ENCODE assay signal across 32 cellular contexts in genomic region chr1:112044745-112045144, GRCh38. TPM values are rescaled to one million over a fixed set of nuclear protein-coding genes. Genes with fewer than 3 reads are reported as not detected.
"Had no signal": no experiment of that assay in that cellular context is flagged by ENCODE, and none has a peak within 500 bp of the region (broad histone marks: within the 10 kb centered on the region; RNA-seq: fewer than 3 reads in every experiment).

No MANE protein-coding gene starts in this region.

- H3K27ac ChIP-seq: ascending aorta, breast epithelium, cardiac muscle cell, coronary artery, dorsolateral prefrontal cortex had no signal

- ATAC-seq: activated CD4-positive, alpha-beta T cell treated with anti-CD3 and anti-CD28 coated beads for 36 hours; activated CD8-positive, alpha-beta memory T cell treated with anti-CD3 and anti-CD28 coated beads, Interleukin-2, amount 10 ng/mL, durations not matched to agents 7 days and 5 days; activated CD8-positive, alpha-beta T cell treated with anti-CD3 and anti-CD28 coated beads, Interleukin-2, amount 10 ng/mL, durations not matched to agents 7 days and 5 days; activated naive CD4-positive, alpha-beta T cell treated with anti-CD3 and anti-CD28 coated beads, Interleukin-2, amount 50 U/mL, for 72 hours; activated T-cell treated with anti-CD3 and anti-CD28 coated beads, Interleukin-2, amount 50 U/mL, for 72 hours; esophagus mucosa had no signal

- H3K4me1 ChIP-seq: ascending aorta, breast epithelium had no signal

- H3K4me3 ChIP-seq: ascending aorta, breast epithelium, cardiac muscle cell, coronary artery, dorsolateral prefrontal cortex had no signal

- FAIRE-seq: frontal cortex had no signal

- DNase-seq: activated CD4-positive, alpha-beta memory T cell treated with anti-CD3 and anti-CD28 coated beads for 36 hours; activated CD4-positive, alpha-beta T cell treated with anti-CD3 and anti-CD28 coated beads for 36 hours; activated CD4-positive, alpha-beta T cell treated with anti-CD3 and anti-CD28 coated beads, Interleukin-2, amount 10 ng/mL, durations not matched to agents 24 days and 14 days; activated CD4-positive, CD25-positive, alpha-beta regulatory T cell; activated CD4-positive, CD25-positive, alpha-beta regulatory T cell treated with anti-CD3 and anti-CD28 coated beads, Interleukin-2, amount 50 U/mL, for 72 hours; activated CD8-positive, alpha-beta memory T cell treated with anti-CD3 and anti-CD28 coated beads, Interleukin-2, amount 10 ng/mL, durations not matched to agents 7 days and 5 days; activated CD8-positive, alpha-beta memory T cell treated with anti-CD3 and anti-CD28 coated beads, Interleukin-2, amount 50 U/mL, for 4 hours; activated CD8-positive, alpha-beta T cell treated with anti-CD3 and anti-CD28 coated beads, Interleukin-2, amount 10 ng/mL, durations not matched to agents 7 days and 5 days; activated gamma-delta T cell; activated naive CD4-positive, alpha-beta T cell; activated naive CD4-positive, alpha-beta T cell treated with anti-CD3 and anti-CD28 coated beads, Interleukin-2, amount 10 ng/mL, durations not matched to agents 7 days and 5 days; activated naive CD8-positive, alpha-beta T cell treated with anti-CD3 and anti-CD28 coated beads, Interleukin-2, amount 10 ng/mL, durations not matched to agents 7 days and 5 days; activated T-cell treated with anti-CD3 and anti-CD28 coated beads for 4 hours; activated T-cell treated with anti-CD3 and anti-CD28 coated beads, Interleukin-2, amount 50 U/mL, for 24 hours; activated T-cell treated with anti-CD3 and anti-CD28 coated beads, Interleukin-2, amount 50 U/mL, for 72 hours; central memory CD4-positive, alpha-beta T cell; cerebellar nuclear complex; dorsolateral prefrontal cortex; effector memory CD4-positive, alpha-beta T cell; endodermal cell; foreskin fibroblast; head of caudate nucleus; hippocampal formation had no signal

- H3K27me3 ChIP-seq: ascending aorta, breast epithelium had no signal

- H3K9me3 ChIP-seq: breast epithelium had no signal

- H3K36me3 ChIP-seq: ascending aorta, breast epithelium, cardiac muscle cell had no signal

RNA-seq across cellular contexts. Expression of gene KCND3, which starts 55.3 kb away (rescaled TPM):
- total RNA-seq: activated CD4-positive, alpha-beta memory T cell treated with anti-CD3 and anti-CD28 coated beads for 36 hours; activated CD4-positive, alpha-beta T cell treated with anti-CD3 and anti-CD28 coated beads for 36 hours; activated CD4-positive, alpha-beta T cell treated with anti-CD3 and anti-CD28 coated beads, Interleukin-2, amount 10 ng/mL, durations not matched to agents 24 days and 14 days; activated CD8-positive, alpha-beta memory T cell treated with anti-CD3 and anti-CD28 coated beads for 36 hours; activated CD8-positive, alpha-beta memory T cell treated with anti-CD3 and anti-CD28 coated beads, Interleukin-2, amount 10 ng/mL, durations not matched to agents 7 days and 5 days; activated CD8-positive, alpha-beta T cell treated with anti-CD3 and anti-CD28 coated beads, Interleukin-2, amount 10 ng/mL, durations not matched to agents 7 days and 5 days; activated naive CD4-positive, alpha-beta T cell treated with anti-CD3 and anti-CD28 coated beads, Interleukin-2, amount 50 U/mL, for 72 hours; activated naive CD8-positive, alpha-beta T cell treated with anti-CD3 and anti-CD28 coated beads, Interleukin-2, amount 10 ng/mL, durations not matched to agents 7 days and 5 days; activated T-cell treated with anti-CD3 and anti-CD28 coated beads, Interleukin-2, amount 50 U/mL, for 72 hours; epithelial cell of proximal tubule had no signal
